Comparison of ENCODE assay signal across 1 cellular context in genomic region chr16:15093940-15094827, GRCh38.
TF ChIP-seq lines count a peak whose summit lies in the region.

TSS of gene RRN3 (minus strand) at chr16:15094272. CDS start at chr16:15094233, 39 bp downstream.

TF ChIP-seq in HepG2, 621 proteins besides CTCF, POLR2A, EP300 and RAD21 (continued from another document and continues in another):
- TF ChIP-seq ARID4A (CRISPR knock-in tag; IDR thresholded peaks at IDR 0.05; ENCODE audit: borderline replicate concordance): peak; percentile 97
- TF ChIP-seq ZBTB26 (CRISPR knock-in tag; IDR thresholded peaks at IDR 0.05; ENCODE audit: borderline replicate concordance): 0 out of 2 replicates have a peak, but pooled peaks have one; percentile 60
- TF ChIP-seq ZNF710 (CRISPR knock-in tag; IDR thresholded peaks at IDR 0.05; ENCODE audit: borderline replicate concordance): peak; percentile 67; the same call in 1 of the 2 replicates
- TF ChIP-seq RBFOX2 (IDR thresholded peaks at IDR 0.05; ENCODE audit: low read depth, low read length): peak; percentile 94
- TF ChIP-seq ZNF784 (CRISPR knock-in tag; IDR thresholded peaks at IDR 0.05; ENCODE audit: borderline replicate concordance): peak; percentile 85; the same call in 1 of the 2 replicates
- TF ChIP-seq BATF2 (CRISPR knock-in tag; IDR thresholded peaks at IDR 0.05): peak; percentile 76
- peak; percentile 99 for TF ChIP-seq FOXK1 (CRISPR knock-in tag; IDR thresholded peaks at IDR 0.05; ENCODE audit: borderline replicate concordance, low read depth)
- peak; percentile 95 for TF ChIP-seq CSRNP1 (CRISPR knock-in tag; IDR thresholded peaks at IDR 0.05)
- peak; percentile 100 for TF ChIP-seq KMT2A (CRISPR knock-in tag; IDR thresholded peaks at IDR 0.05)
- peak; percentile 94 for TF ChIP-seq ARID2 (CRISPR knock-in tag; IDR thresholded peaks at IDR 0.05; ENCODE audit: borderline replicate concordance)
- peak; percentile 64 for TF ChIP-seq ISL2 (CRISPR knock-in tag; IDR thresholded peaks at IDR 0.05)
- TF ChIP-seq ZHX2 (IDR thresholded peaks at IDR 0.05; ENCODE audit: low read depth): peak; percentile 90
- TF ChIP-seq ZHX2 (CRISPR knock-in tag; IDR thresholded peaks at IDR 0.05; ENCODE audit: borderline replicate concordance): peak; percentile 93; the same call in 1 of the 2 replicates
- TF ChIP-seq SMAD3 (CRISPR knock-in tag; IDR thresholded peaks at IDR 0.05): peak; percentile 96
- peak; percentile 96 for TF ChIP-seq HNF1B (CRISPR knock-in tag; IDR thresholded peaks at IDR 0.05)
- TF ChIP-seq ZBTB10 (CRISPR knock-in tag; IDR thresholded peaks at IDR 0.05; ENCODE audit: borderline replicate concordance): 0 out of 2 replicates have a peak, but pooled peaks have one; percentile 63
- TF ChIP-seq GPN1 (CRISPR knock-in tag; IDR thresholded peaks at IDR 0.05; ENCODE audit: borderline replicate concordance): 0 out of 2 replicates have a peak, but pooled peaks have one; percentile 53
- TF ChIP-seq ZSCAN29 (CRISPR knock-in tag; conservative IDR thresholded peaks at IDR 0.05): 0 out of 2 replicates have a peak, but pooled peaks have one; percentile 74
- peak; percentile 68; the same call in 1 of the 2 replicates for TF ChIP-seq ZNF280D (CRISPR knock-in tag; IDR thresholded peaks at IDR 0.05)
- TF ChIP-seq SIN3B (IDR thresholded peaks at IDR 0.05; ENCODE audit: low read length): 0 out of 2 replicates have a peak, but pooled peaks have one; percentile 50
- TF ChIP-seq ZBTB20 (CRISPR knock-in tag; IDR thresholded peaks at IDR 0.05; ENCODE audit: borderline replicate concordance, low read depth): peak; percentile 96
- peak; percentile 79; the same call in 1 of the 2 replicates for TF ChIP-seq ZNF768 (CRISPR knock-in tag; IDR thresholded peaks at IDR 0.05)
